Comparison of ENCODE assay signal across 29 cellular contexts in genomic region chr14:58354817-58355216, GRCh38. TPM values are rescaled to one million over a fixed set of nuclear protein-coding genes. Genes with fewer than 3 reads are reported as not detected.
DNase-seq lines count a peak whose midpoint lies in the region; ATAC-seq and FAIRE-seq lines count a peak whose summit lies in the region.
"Had no signal": no experiment of that assay in that cellular context is flagged by ENCODE, and none has a peak within 500 bp of the region (broad histone marks: within the 10 kb centered on the region; RNA-seq: fewer than 3 reads in every experiment).

No MANE protein-coding gene starts in this region.

- H3K27me3 Mint-ChIP-seq in activated naive CD8-positive, alpha-beta T cell treated with anti-CD3 and anti-CD28 coated beads, Interleukin-2, amount 10 ng/mL, durations not matched to agents 7 days and 5 days = no peaks in the 10 kb centered on the region
- H3K27me3 Mint-ChIP-seq in activated naive CD8-positive, alpha-beta T cell treated with anti-CD3 and anti-CD28 coated beads for 36 hours = no peaks in the 10 kb centered on the region
- no peaks in the 10 kb centered on the region for H3K27me3 Mint-ChIP-seq in memory B cell

- no peaks in the 10 kb centered on the region for H3K9me3 Mint-ChIP-seq in activated naive CD8-positive, alpha-beta T cell treated with anti-CD3 and anti-CD28 coated beads, Interleukin-2, amount 10 ng/mL, durations not matched to agents 7 days and 5 days
- H3K9me3 Mint-ChIP-seq in activated naive CD8-positive, alpha-beta T cell treated with anti-CD3 and anti-CD28 coated beads for 36 hours = no peaks in the 10 kb centered on the region
- no peaks in the 10 kb centered on the region for H3K9me3 Mint-ChIP-seq in memory B cell
- H3K9me3 Mint-ChIP-seq: nephron had no signal

- peak overlapping the region; percentile 33 for H3K27ac Mint-ChIP-seq in activated naive CD8-positive, alpha-beta T cell treated with anti-CD3 and anti-CD28 coated beads, Interleukin-2, amount 10 ng/mL, durations not matched to agents 7 days and 5 days
- H3K27ac Mint-ChIP-seq in activated naive CD8-positive, alpha-beta T cell treated with anti-CD3 and anti-CD28 coated beads for 36 hours = no peak overlapping the region
- H3K27ac Mint-ChIP-seq in memory B cell = peak overlapping the region; percentile 14
- H3K27ac Mint-ChIP-seq: nephron had no signal

- POLR2A ChIA-PET in activated naive CD8-positive, alpha-beta T cell treated with anti-CD3 and anti-CD28 coated beads, Interleukin-2, amount 10 ng/mL, durations not matched to agents 7 days and 5 days (lab: Charles Lee) = interaction anchor here (0.7 kb wide), 1 partner anchor 108 kb away, joined by 4 read pairs; no protein-coding TSS in a partner anchor

- peaks cover 10% of the 10 kb centered on the region for H3K4me1 Mint-ChIP-seq in activated naive CD8-positive, alpha-beta T cell treated with anti-CD3 and anti-CD28 coated beads, Interleukin-2, amount 10 ng/mL, durations not matched to agents 7 days and 5 days
- H3K4me1 Mint-ChIP-seq in activated naive CD8-positive, alpha-beta T cell treated with anti-CD3 and anti-CD28 coated beads for 36 hours = peaks cover 16% of the 10 kb centered on the region
- H3K4me1 Mint-ChIP-seq in memory B cell = peaks cover 4% of the 10 kb centered on the region
- H3K4me1 Mint-ChIP-seq: nephron had no signal

- no peak for ATAC-seq in activated naive CD8-positive, alpha-beta T cell treated with anti-CD3 and anti-CD28 coated beads, Interleukin-2, amount 10 ng/mL, durations not matched to agents 7 days and 5 days (ENCODE audit: low read depth)
- ATAC-seq in memory B cell (ENCODE audit: low read depth) (no peak), left lobe of liver (no peak)
- ATAC-seq: esophagus mucosa; foreskin keratinocyte; left colon; sciatic nerve; stimulated activated naive CD8-positive, alpha-beta T cell treated with anti-CD3 and anti-CD28 coated beads, Interleukin-15, Interleukin-2, amounts not matched to agents 100 U/mL and 50 U/mL, for 24 hours had no signal

- DNase-seq in activated naive CD8-positive, alpha-beta T cell treated with anti-CD3 and anti-CD28 coated beads, Interleukin-2, amount 10 ng/mL, durations not matched to agents 7 days and 5 days = no peak
- DNase-seq in activated naive CD8-positive, alpha-beta T cell treated with anti-CD3 and anti-CD28 coated beads for 36 hours = no peak
- DNase-seq in MV-4-11 (lab: John Stamatoyannopoulos, UW) (peak; percentile 66), memory B cell (ENCODE audit: low spot score in 2 of 2) (no peak), urothelium cell line (ENCODE audit: low spot score) (no peak), HuH-7 (ENCODE audit: low spot score) (no peak), NCI-H345 treated with DMSO at 0.1 percent for 48 hours (lab: John Stamatoyannopoulos, UW; ENCODE audit: unreplicated experiment) (no peak), left lobe of liver (ENCODE audit: low spot score) (no peak)
- DNase-seq: activated CD4-positive, alpha-beta T cell treated with anti-CD3 and anti-CD28 coated beads, Interleukin-2, amount 50 U/mL, for 4 hours; activated effector memory CD4-positive, alpha-beta T cell treated with Interleukin-2 at 50 U/mL for 16 hours; amniotic stem cell; colonic mucosa; foreskin keratinocyte; GM23248; left colon; mesendoderm; NCI-H1694; NCI-H2171 treated with DMSO at 0.1 percent for 48 hours; NCI-H526; posterior cingulate gyrus; RPMI8226; stimulated activated naive CD8-positive, alpha-beta T cell treated with anti-CD3 and anti-CD28 coated beads, Interleukin-15, Interleukin-2, amounts not matched to agents 100 U/mL and 50 U/mL, for 24 hours; WERI-Rb-1 had no signal

- peak; percentile 5 for FAIRE-seq in urothelium cell line (lab: Jason Lieb, UNC)
- FAIRE-seq: G401.6 had no signal

- no peak overlapping the region for H3K4me3 Mint-ChIP-seq in activated naive CD8-positive, alpha-beta T cell treated with anti-CD3 and anti-CD28 coated beads, Interleukin-2, amount 10 ng/mL, durations not matched to agents 7 days and 5 days
- H3K4me3 Mint-ChIP-seq in activated naive CD8-positive, alpha-beta T cell treated with anti-CD3 and anti-CD28 coated beads for 36 hours = no peak overlapping the region
- H3K4me3 Mint-ChIP-seq in memory B cell = no peak overlapping the region
- H3K4me3 Mint-ChIP-seq: nephron had no signal

- peaks cover 33% of the 10 kb centered on the region for H3K36me3 Mint-ChIP-seq in activated naive CD8-positive, alpha-beta T cell treated with anti-CD3 and anti-CD28 coated beads, Interleukin-2, amount 10 ng/mL, durations not matched to agents 7 days and 5 days
- H3K36me3 Mint-ChIP-seq in activated naive CD8-positive, alpha-beta T cell treated with anti-CD3 and anti-CD28 coated beads for 36 hours = peaks cover 19% of the 10 kb centered on the region
- H3K36me3 Mint-ChIP-seq in memory B cell = peaks cover 28% of the 10 kb centered on the region

RNA-seq across cellular contexts. Expression of gene TOMM20L, which starts 40.9 kb away (rescaled TPM):
- total RNA-seq in activated naive CD8-positive, alpha-beta T cell treated with anti-CD3 and anti-CD28 coated beads, Interleukin-2, amount 10 ng/mL, durations not matched to agents 7 days and 5 days = not detected
- not detected for total RNA-seq in activated naive CD8-positive, alpha-beta T cell treated with anti-CD3 and anti-CD28 coated beads for 36 hours
- not detected for total RNA-seq in left lobe of liver
- total RNA-seq: colonic mucosa, esophagus mucosa, foreskin keratinocyte, GM23248, sciatic nerve, SK-MEL-5, thoracic aorta had no signal

RNA-seq across cellular contexts. Expression of gene ARID4A, which starts 56.5 kb away (rescaled TPM):
- 10 to 100 TPM; 51.4 to 53.2 TPM for total RNA-seq in activated naive CD8-positive, alpha-beta T cell treated with anti-CD3 and anti-CD28 coated beads, Interleukin-2, amount 10 ng/mL, durations not matched to agents 7 days and 5 days
- 10 to 100 TPM; 18.6 to 19.8 TPM for total RNA-seq in activated naive CD8-positive, alpha-beta T cell treated with anti-CD3 and anti-CD28 coated beads for 36 hours
- total RNA-seq in left lobe of liver = 16.7 TPM
